Comparison of ENCODE assay signal across 20 cellular contexts in genomic region chr1:67612690-67613322, GRCh38.
DNase-seq lines count a peak whose midpoint lies in the region; ATAC-seq, FAIRE-seq and TF ChIP-seq lines count a peak whose summit lies in the region.
"Had no signal": no experiment of that assay in that cellular context is flagged by ENCODE, and none has a peak within 500 bp of the region (broad histone marks: within the 10 kb centered on the region; RNA-seq: fewer than 3 reads in every experiment).

No MANE protein-coding gene starts in this region.

- H3K27me3 ChIP-seq in BLaER1 treated with 17β-estradiol and CSF1 and Interleukin-3, amounts not matched to agents 10 nM and 100 nM = no peaks in the 10 kb centered on the region
- H3K27me3 ChIP-seq in K562 (ENCODE audit: control insufficient read depth in 2 of 2, insufficient read depth in 2 of 2, low read length in 2 of 2) (no peaks in the 10 kb centered on the region; a peak in 1 of 5 replicates), right cardiac atrium (ENCODE audit: control insufficient read depth, insufficient read depth) (no peaks in the 10 kb centered on the region), skeletal muscle tissue (ENCODE audit: control insufficient read depth in 3 of 3, insufficient read depth in 3 of 3, low read length in 3 of 3) (no peaks in the 10 kb centered on the region)
- H3K27me3 ChIP-seq: adrenal gland, Peyer's patch, upper lobe of left lung had no signal

- peak overlapping the region; percentile 39 to 70 (median 62) for H3K4me2 ChIP-seq in BLaER1 treated with 17β-estradiol and CSF1 and Interleukin-3, amounts not matched to agents 10 nM and 100 nM
- H3K4me2 ChIP-seq in K562 (ENCODE audit: insufficient read depth, low read length) = no peak overlapping the region

- intact Hi-C loops in K562 (cut with micrococcal nuclease) = no loop called here
- intact Hi-C loops in right cardiac atrium (cut with DNase I) = no loop called here
- intact Hi-C loops in Calu3 (cut with micrococcal nuclease; ENCODE audit: unreplicated experiment) = no loop called here

- FAIRE-seq in K562 (lab: Jason Lieb, UNC) = no peak
- FAIRE-seq: colon had no signal

- no peaks in the 10 kb centered on the region for H4K20me1 ChIP-seq in BLaER1 treated with 17β-estradiol and CSF1 and Interleukin-3, amounts not matched to agents 10 nM and 100 nM
- no peaks in the 10 kb centered on the region for H4K20me1 ChIP-seq in K562 (replicated peaks; ENCODE audit: control insufficient read depth, insufficient read depth, low read length)

- H2AFZ ChIP-seq in K562 (ENCODE audit: low read depth, low read length) = peak overlapping the region; percentile 52; the same call in 1 of the 2 replicates

- POLR2A ChIA-PET in K562 (lab: Yijun Ruan, JAX) = interaction anchor here (1.3 kb wide), 1 partner anchor 73 kb away, joined by 6 read pairs; the partner anchor contains the start of gene GADD45A

- ATAC-seq in K562 (peak; percentile 46; the same call in 1 of the 3 replicates), right cardiac atrium (peak; percentile 72 to 87)
- ATAC-seq: activated T-cell treated with anti-CD3 and anti-CD28 coated beads, Interleukin-2, amount 50 U/mL, for 72 hours; HCT116 had no signal

- TF ChIP-seq RAD21 in K562 (CRISPR knock-in tag; conservative IDR thresholded peaks at IDR 0.05 in 1 of 2, IDR thresholded peaks at IDR 0.05 in 1 of 2) = no peak

- H3K27me3 Mint-ChIP-seq in Calu3 (ENCODE audit: unreplicated experiment) = no peaks in the 10 kb centered on the region

- TF ChIP-seq POLR2A in K562 (conservative IDR thresholded peaks at IDR 0.05) = no peak

- BruUV-seq in K562 (replicated peaks; lab: Mats Ljungman, UMichigan) = no TSS peak
- BruUV-seq in Calu3 (replicated peaks; lab: Mats Ljungman, UMichigan) = no TSS peak

- H3K4me3 ChIP-seq in BLaER1 treated with 17β-estradiol and CSF1 and Interleukin-3, amounts not matched to agents 10 nM and 100 nM = no peak overlapping the region
- H3K4me3 ChIP-seq in K562 (no peak overlapping the region), right cardiac atrium (ENCODE audit: low read length) (no peak overlapping the region), skeletal muscle tissue (ENCODE audit: low read length in 3 of 3) (no peak overlapping the region)
- H3K4me3 ChIP-seq: adrenal gland, Peyer's patch, upper lobe of left lung had no signal

- H3K36me3 ChIP-seq in BLaER1 treated with 17β-estradiol and CSF1 and Interleukin-3, amounts not matched to agents 10 nM and 100 nM = no peaks in the 10 kb centered on the region
- H3K36me3 ChIP-seq in K562 (ENCODE audit: control insufficient read depth, insufficient read depth, low read length) (no peaks in the 10 kb centered on the region), skeletal muscle tissue (ENCODE audit: control insufficient read depth in 3 of 3, insufficient read depth in 3 of 3, low read length in 3 of 3) (no peaks in the 10 kb centered on the region)
- H3K36me3 ChIP-seq: adrenal gland, Peyer's patch, upper lobe of left lung had no signal

- TF ChIP-seq CTCF in K562 (IDR thresholded peaks at IDR 0.05 in 2 of 3, conservative IDR thresholded peaks at IDR 0.05 in 1 of 3; ENCODE audit: insufficient read depth in 2 of 3, low read depth in 1 of 3, low read length in 3 of 3) (no peak), GM13977 (IDR thresholded peaks at IDR 0.05; ENCODE audit: extremely low read depth, insufficient read depth, missing control alignments) (no peak), Calu3 (IDR thresholded peaks at IDR 0.05; ENCODE audit: unreplicated experiment) (no peak)

- DNase-seq in K562 (ENCODE audit: extremely low read depth in 1 of 4, low spot score in 3 of 4) (no peak), right cardiac atrium (peak; percentile 28 to 80 (median 79)), activated gamma-delta T cell (lab: John Stamatoyannopoulos, UW) (no peak), GM13977 (ENCODE audit: low spot score) (no peak), NAMALWA (ENCODE audit: low spot score) (no peak), Calu3 (no peak)
- DNase-seq: activated CD4-positive, alpha-beta T cell treated with anti-CD3 and anti-CD28 coated beads, Interleukin-2, amount 50 U/mL, for 4 hours; activated T-cell treated with anti-CD3 and anti-CD28 coated beads, Interleukin-2, amount 50 U/mL, for 72 hours; erythroblast; islet precursor cell; NCI-H2107; NCI-H748 treated with DMSO at 0.1 percent for 48 hours; Peyer's patch; stimulated activated CD4-positive, alpha-beta T cell treated with anti-CD3 and anti-CD28 coated beads, Interleukin-1b, Interleukin-23, amount 100 ng/mL, for 48 hours; upper lobe of left lung had no signal

- no peaks in the 10 kb centered on the region for H3K9me1 ChIP-seq in K562 (ENCODE audit: control insufficient read depth, insufficient read depth, low read length)

- H3K4me1 ChIP-seq in BLaER1 treated with 17β-estradiol and CSF1 and Interleukin-3, amounts not matched to agents 10 nM and 100 nM = peaks cover 16 to 52% (median 24%) of the 10 kb centered on the region in 10 experiments
- H3K4me1 ChIP-seq in K562 (replicated peaks in 1 of 2; ENCODE audit: control insufficient read depth in 2 of 2, insufficient read depth in 2 of 2, low read length in 2 of 2) (no peaks in the 10 kb centered on the region), right cardiac atrium (ENCODE audit: control insufficient read depth, insufficient read depth, low read length) (peaks cover 5% of the 10 kb centered on the region), skeletal muscle tissue (ENCODE audit: control insufficient read depth in 3 of 3, insufficient read depth in 3 of 3, low read length in 3 of 3) (peaks cover 3 to 15% (median 7%) of the 10 kb centered on the region in 3 donors)
- H3K4me1 ChIP-seq: adrenal gland, Peyer's patch had no signal

- TF ChIP-seq EP300 in K562 (IDR thresholded peaks at IDR 0.05; ENCODE audit: low read length) = no peak

- H3K79me2 ChIP-seq in K562 (ENCODE audit: control insufficient read depth, insufficient read depth, low read length) = no peaks in the 10 kb centered on the region

- H3K4me1 Mint-ChIP-seq in Calu3 (ENCODE audit: low read depth, unreplicated experiment) = peaks cover 13% of the 10 kb centered on the region

- H3K4me3 Mint-ChIP-seq in Calu3 (ENCODE audit: low read depth, unreplicated experiment) = no peak overlapping the region
- H3K4me3 Mint-ChIP-seq: activated T-cell treated with anti-CD3 and anti-CD28 coated beads, Interleukin-2, amount 50 U/mL, for 72 hours had no signal

- peaks cover 4% of the 10 kb centered on the region for H3K9me3 Mint-ChIP-seq in Calu3 (ENCODE audit: low read depth, unreplicated experiment)

- H3K9me3 ChIP-seq in BLaER1 treated with 17β-estradiol and CSF1 and Interleukin-3, amounts not matched to agents 10 nM and 100 nM (replicated peaks in 1 of 11) = peaks cover 0 to 26% (median 10%) of the 10 kb centered on the region in 11 experiments; a peak in 14 of 22 replicates
- H3K9me3 ChIP-seq in K562 (replicated peaks; ENCODE audit: control insufficient read depth, insufficient read depth, low read depth, low read length) = no peaks in the 10 kb centered on the region
- no peaks in the 10 kb centered on the region for H3K9me3 ChIP-seq in right cardiac atrium (ENCODE audit: control insufficient read depth, low read length)
- H3K9me3 ChIP-seq in skeletal muscle tissue (ENCODE audit: control insufficient read depth in 3 of 3, low read length in 3 of 3) = no peaks in the 10 kb centered on the region
- H3K9me3 ChIP-seq: adrenal gland, Peyer's patch, upper lobe of left lung had no signal

- 29% methylated on average over 4 of the region's 4 CpGs for WGBS in K562 (ENCODE audit: insufficient coverage, low coverage, missing lambda C conversion rate)
- 47% methylated on average over 4 of the region's 4 CpGs for WGBS in right cardiac atrium

- in situ Hi-C loops in K562 (cut with MboI) = no loop called here
- in situ Hi-C loops in GM13977 (cut with MboI; ENCODE audit: low pct_unique_long_range_greater_than_20kb, low sequenced_read_pairs, unreplicated experiment) = no loop called here

- H3K9ac ChIP-seq in BLaER1 treated with 17β-estradiol and CSF1 and Interleukin-3, amounts not matched to agents 10 nM and 100 nM = no peak overlapping the region; a peak in 1 of 22 replicates
- H3K9ac ChIP-seq in K562 (ENCODE audit: insufficient read depth in 1 of 2, low read depth in 2 of 2, low read length in 2 of 2) = 0 out of 4 replicates have a peak overlapping the region, but pooled peaks of 1 of the 2 experiments have one; percentile 43
- no peak overlapping the region for H3K9ac ChIP-seq in skeletal muscle tissue (ENCODE audit: low read depth in 1 of 3, low read length in 3 of 3)

- CTCF ChIA-PET in K562 (lab: Yijun Ruan, JAX; ENCODE audit: low intra/inter-chr PET ratio) (no interaction called here), Calu3 (lab: Charles Lee) (no interaction called here)

- no peak overlapping the region for H3K27ac Mint-ChIP-seq in Calu3 (ENCODE audit: unreplicated experiment)
- H3K27ac Mint-ChIP-seq: activated T-cell treated with anti-CD3 and anti-CD28 coated beads, Interleukin-2, amount 50 U/mL, for 72 hours had no signal

- H3K36me3 Mint-ChIP-seq in Calu3 (ENCODE audit: insufficient read depth, unreplicated experiment) = no peaks in the 10 kb centered on the region

- peak overlapping the region in 1 of 11 experiments; percentile 43; a peak in 1 of 22 replicates for H3K27ac ChIP-seq in BLaER1 treated with 17β-estradiol and CSF1 and Interleukin-3, amounts not matched to agents 10 nM and 100 nM
- no peak overlapping the region for H3K27ac ChIP-seq in K562 (ENCODE audit: extremely low read depth, low read depth, low read length)
- peak overlapping the region; percentile 14 for H3K27ac ChIP-seq in right cardiac atrium (ENCODE audit: low read length)
- peak overlapping the region; percentile 3 for H3K27ac ChIP-seq in skeletal muscle tissue (ENCODE audit: low read depth, low read length)

TF ChIP-seq in K562, 482 proteins besides CTCF, POLR2A, EP300 and RAD21 (continues in another document):
- TF ChIP-seq NBN (IDR thresholded peaks at IDR 0.05; ENCODE audit: low read depth) (no peak), ZNF143 (CRISPR knock-in tag; IDR thresholded peaks at IDR 0.05) (no peak)

Comparison
In these comparisons a context has a peak if more than half of its experiments do, and no peak if none do; other contexts are left out.
1. DNase-seq: peak in right cardiac atrium (3 of 3); none in K562 (0 of 4), activated gamma-delta T cell (single experiment), GM13977 (single experiment), NAMALWA (single experiment) and Calu3 (single experiment).